ENCODE assay signal across 1 cellular context in genomic region chr4:169971456-169972015, GRCh38.
TF ChIP-seq lines count a peak whose summit lies in the region.

No MANE protein-coding gene starts in this region.

TF ChIP-seq in H1, 55 proteins besides CTCF, POLR2A, EP300 and RAD21:
- TF ChIP-seq SUZ12 (IDR thresholded peaks at IDR 0.05; ENCODE audit: low read length): no peak
- no peak for TF ChIP-seq TBP (IDR thresholded peaks at IDR 0.05; ENCODE audit: low read depth, low read length)
- TF ChIP-seq RXRA (IDR thresholded peaks at IDR 0.05; ENCODE audit: insufficient read depth, low read depth, low read length): no peak
- TF ChIP-seq SP2 (IDR thresholded peaks at IDR 0.05; ENCODE audit: low read length): no peak
